ENCODE assay signal across 1 cellular context in genomic region chr19:55206664-55207500, GRCh38.
TF ChIP-seq lines count a peak whose summit lies in the region.

No MANE protein-coding gene starts in this region.

TF ChIP-seq in K562, 482 proteins besides CTCF, POLR2A, EP300 and RAD21 (continued from another document):
- TF ChIP-seq TSHZ1 (CRISPR knock-in tag; IDR thresholded peaks at IDR 0.05) (no peak), MYNN (IDR thresholded peaks at IDR 0.05) (no peak), MYNN (CRISPR knock-in tag; IDR thresholded peaks at IDR 0.05) (no peak), ETV6 (IDR thresholded peaks at IDR 0.05; ENCODE audit: borderline replicate concordance in 1 of 2, low read depth in 2 of 2, low read length in 1 of 2) (no peak), ETV6 (CRISPR knock-in tag; IDR thresholded peaks at IDR 0.05; ENCODE audit: borderline replicate concordance) (no peak), MITF (IDR thresholded peaks at IDR 0.05) (no peak), FOS (IDR thresholded peaks at IDR 0.05; ENCODE audit: extremely low read depth, insufficient read length) (peak; percentile 35), ZBTB43 (CRISPR knock-in tag; IDR thresholded peaks at IDR 0.05) (no peak), HMBOX1 (IDR thresholded peaks at IDR 0.05) (peak; percentile 26; the same call in 1 of the 2 replicates), ATF1 (CRISPR knock-in tag; IDR thresholded peaks at IDR 0.05) (no peak), ATF1 (tag; IDR thresholded peaks at IDR 0.05) (peak; percentile 75), ZNF165 (CRISPR knock-in tag; IDR thresholded peaks at IDR 0.05; ENCODE audit: borderline replicate concordance) (no peak), TCF15 (CRISPR knock-in tag; IDR thresholded peaks at IDR 0.05) (no peak), ZNF780A (CRISPR knock-in tag; IDR thresholded peaks at IDR 0.05) (no peak), ZNF354B (CRISPR knock-in tag; IDR thresholded peaks at IDR 0.05) (no peak), ZNF655 (CRISPR knock-in tag; IDR thresholded peaks at IDR 0.05) (no peak), FOXK2 (conservative IDR thresholded peaks at IDR 0.05 in 1 of 2, IDR thresholded peaks at IDR 0.05 in 1 of 2; ENCODE audit: low read depth in 2 of 2) (no peak), JUN (IDR thresholded peaks at IDR 0.05; ENCODE audit: borderline replicate concordance, low read depth, low read length) (peak; percentile 99), JUN (CRISPR knock-in tag; IDR thresholded peaks at IDR 0.05; ENCODE audit: borderline replicate concordance) (peak; percentile 76; the same call in 1 of the 2 replicates), ZNF518B (CRISPR knock-in tag; IDR thresholded peaks at IDR 0.05) (no peak), SREBF1 (IDR thresholded peaks at IDR 0.05; ENCODE audit: borderline replicate concordance, low read depth, low read length) (no peak), SIN3A (IDR thresholded peaks at IDR 0.05; ENCODE audit: borderline replicate concordance in 2 of 2, control insufficient read depth in 1 of 2, low read depth in 2 of 2, low read length in 2 of 2) (peak; percentile 67 to 78; a peak in 2 of 4 replicates), ETS1 (conservative IDR thresholded peaks at IDR 0.05; ENCODE audit: control insufficient read depth, low read depth, low read length) (0 out of 2 replicates have a peak, but pooled peaks have one; percentile 61), MAZ (CRISPR knock-in tag; conservative IDR thresholded peaks at IDR 0.05 in 1 of 2, IDR thresholded peaks at IDR 0.05 in 1 of 2) (peak; percentile 88 to 97), ELF4 (CRISPR knock-in tag; IDR thresholded peaks at IDR 0.05) (no peak)
